19 cellular contexts compared by ENCODE assay signal in genomic region chr17:45771473-45771959, GRCh38.
"Had no signal": no experiment of that assay in that cellular context is flagged by ENCODE, and none has a peak within 500 bp of the region (broad histone marks: within the 10 kb centered on the region; RNA-seq: fewer than 3 reads in every experiment).

No MANE protein-coding gene starts in this region.

- FAIRE-seq: islet of Langerhans had no signal

- H3K36me3 ChIP-seq: ascending aorta, breast epithelium, heart left ventricle, ovary, sigmoid colon, spleen, suprapubic skin had no signal

- H3K4me1 ChIP-seq: ascending aorta, breast epithelium, spleen, suprapubic skin had no signal

- H3K27me3 ChIP-seq: ascending aorta, ovary had no signal

- DNase-seq: activated CD4-positive, alpha-beta T cell treated with anti-CD3 and anti-CD28 coated beads, Interleukin-2, amount 50 U/mL, for 48 hours; activated CD8-positive, alpha-beta memory T cell treated with anti-CD3 and anti-CD28 coated beads, Interleukin-2, amount 10 ng/mL, durations not matched to agents 7 days and 5 days; activated naive CD4-positive, alpha-beta T cell treated with anti-CD3 and anti-CD28 coated beads for 36 hours; activated naive CD8-positive, alpha-beta T cell treated with anti-CD3 and anti-CD28 coated beads, Interleukin-2, amount 50 U/mL, for 24 hours; activated T-cell treated with anti-CD3 and anti-CD28 coated beads, Interleukin-2, amount 50 U/mL, for 1 hour; cerebellar nuclear complex; effector memory CD4-positive, alpha-beta T cell; foreskin melanocyte; heart left ventricle; midbrain; ovary; sigmoid colon; spleen; trophoblast cell had no signal

- H3K9me3 ChIP-seq: ascending aorta, breast epithelium, ovary, sigmoid colon, suprapubic skin had no signal

- H3K4me3 ChIP-seq: ascending aorta, breast epithelium, heart left ventricle, lung, ovary, sigmoid colon, spleen, suprapubic skin had no signal
